ENCODE assay signal across 1 cellular context in the genomic region with DNA sequence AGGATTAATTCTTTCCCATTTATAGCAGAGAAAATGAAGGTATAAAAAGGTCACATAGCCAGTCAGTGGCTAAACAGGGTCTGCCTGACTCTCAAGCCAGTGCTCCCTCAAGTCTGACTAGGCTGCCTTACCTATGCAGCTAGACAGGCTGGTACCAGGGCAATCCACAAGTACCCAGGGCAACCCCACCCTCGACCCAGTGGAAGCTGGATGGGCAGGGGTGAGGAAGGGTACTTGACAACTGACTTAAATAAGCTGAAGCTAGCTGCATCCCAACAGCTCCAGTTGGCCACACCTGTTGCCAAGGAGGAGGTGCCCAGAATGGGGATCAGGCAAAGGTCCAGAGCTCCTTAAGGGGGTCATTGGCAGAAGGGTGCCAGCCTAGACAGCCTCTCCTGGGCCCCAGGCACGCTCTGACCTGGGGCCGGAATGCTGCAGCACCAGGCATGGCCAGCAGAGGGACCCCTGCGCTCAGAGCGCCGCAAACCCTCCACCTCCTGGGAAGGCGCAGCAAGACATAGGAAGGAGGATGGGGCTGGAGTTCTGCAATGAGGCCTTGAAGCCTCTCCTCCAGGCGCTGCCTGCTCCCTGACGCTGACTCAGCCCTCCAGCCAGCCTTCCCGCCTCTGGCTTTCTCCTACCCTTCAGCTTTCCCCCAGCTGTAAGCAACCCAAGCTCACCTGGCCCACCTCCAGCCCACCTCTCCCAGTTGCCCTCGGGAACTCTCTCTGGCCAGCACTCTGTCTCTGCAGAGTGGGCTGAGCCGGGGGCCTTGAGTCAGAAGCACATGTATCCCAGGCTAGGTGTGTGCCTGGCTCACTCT.
TF ChIP-seq lines count a peak whose summit lies in the region.

No MANE protein-coding gene starts in this region.

TF ChIP-seq in SK-N-SH, 30 proteins besides CTCF, POLR2A, EP300 and RAD21:
- TF ChIP-seq MAX (IDR thresholded peaks at IDR 0.05; ENCODE audit: low read depth): 0 out of 2 replicates have a peak, but pooled peaks have one; percentile 46
- no peak for TF ChIP-seq YY1 (IDR thresholded peaks at IDR 0.05; ENCODE audit: low read depth)
- peak; percentile 75 for TF ChIP-seq SMC3 (IDR thresholded peaks at IDR 0.05; ENCODE audit: low read depth, low read length)
- TF ChIP-seq, protein P1, sequence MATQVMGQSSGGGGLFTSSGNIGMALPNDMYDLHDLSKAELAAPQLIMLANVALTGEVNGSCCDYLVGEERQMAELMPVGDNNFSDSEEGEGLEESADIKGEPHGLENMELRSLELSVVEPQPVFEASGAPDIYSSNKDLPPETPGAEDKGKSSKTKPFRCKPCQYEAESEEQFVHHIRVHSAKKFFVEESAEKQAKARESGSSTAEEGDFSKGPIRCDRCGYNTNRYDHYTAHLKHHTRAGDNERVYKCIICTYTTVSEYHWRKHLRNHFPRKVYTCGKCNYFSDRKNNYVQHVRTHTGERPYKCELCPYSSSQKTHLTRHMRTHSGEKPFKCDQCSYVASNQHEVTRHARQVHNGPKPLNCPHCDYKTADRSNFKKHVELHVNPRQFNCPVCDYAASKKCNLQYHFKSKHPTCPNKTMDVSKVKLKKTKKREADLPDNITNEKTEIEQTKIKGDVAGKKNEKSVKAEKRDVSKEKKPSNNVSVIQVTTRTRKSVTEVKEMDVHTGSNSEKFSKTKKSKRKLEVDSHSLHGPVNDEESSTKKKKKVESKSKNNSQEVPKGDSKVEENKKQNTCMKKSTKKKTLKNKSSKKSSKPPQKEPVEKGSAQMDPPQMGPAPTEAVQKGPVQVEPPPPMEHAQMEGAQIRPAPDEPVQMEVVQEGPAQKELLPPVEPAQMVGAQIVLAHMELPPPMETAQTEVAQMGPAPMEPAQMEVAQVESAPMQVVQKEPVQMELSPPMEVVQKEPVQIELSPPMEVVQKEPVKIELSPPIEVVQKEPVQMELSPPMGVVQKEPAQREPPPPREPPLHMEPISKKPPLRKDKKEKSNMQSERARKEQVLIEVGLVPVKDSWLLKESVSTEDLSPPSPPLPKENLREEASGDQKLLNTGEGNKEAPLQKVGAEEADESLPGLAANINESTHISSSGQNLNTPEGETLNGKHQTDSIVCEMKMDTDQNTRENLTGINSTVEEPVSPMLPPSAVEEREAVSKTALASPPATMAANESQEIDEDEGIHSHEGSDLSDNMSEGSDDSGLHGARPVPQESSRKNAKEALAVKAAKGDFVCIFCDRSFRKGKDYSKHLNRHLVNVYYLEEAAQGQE (IDR thresholded peaks at IDR 0.05; ENCODE audit: low read depth, low read length): no peak
TF ChIP-seq in SK-N-SH: peak in this region for 2.
